32 cellular contexts compared by ENCODE assay signal in the genomic region with DNA sequence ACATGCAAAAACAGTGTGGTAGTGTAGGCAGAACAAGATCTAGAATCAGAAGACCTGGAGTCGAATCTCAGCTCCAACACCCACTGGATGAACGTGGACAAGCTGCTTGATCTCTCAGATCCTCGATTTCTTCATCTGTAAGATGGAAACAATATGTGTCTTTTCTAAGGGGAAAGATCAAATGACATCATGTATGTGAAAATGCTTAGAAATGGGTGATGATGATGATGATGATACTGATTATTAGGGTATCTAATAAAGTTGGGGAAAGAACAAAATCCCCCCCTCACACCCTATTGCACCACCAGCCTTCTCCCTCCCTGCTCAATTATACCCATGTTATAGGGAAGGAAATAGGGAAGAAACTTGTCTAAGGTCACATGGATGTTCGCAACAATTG. TPM values are rescaled to one million over a fixed set of nuclear protein-coding genes. Genes with fewer than 3 reads are reported as not detected.
"Had no signal": no experiment of that assay in that cellular context is flagged by ENCODE, and none has a peak within 500 bp of the region (broad histone marks: within the 10 kb centered on the region; RNA-seq: fewer than 3 reads in every experiment).

No MANE protein-coding gene starts in this region.

- H3K4me3 Mint-ChIP-seq: immature natural killer cell; stimulated activated memory B cell treated with anti-CD40 and anti-IgM and Interleukin-4, amounts not matched to agents 10 μg/mL and 1 μg/mL and 100 μg/mL, for 72 hours; stimulated activated naive CD8-positive, alpha-beta T cell treated with anti-CD3 and anti-CD28 coated beads, Interleukin-15, Interleukin-2, amounts not matched to agents 100 ng/mL and 50 ng/mL, for 24 hours had no signal

- FAIRE-seq: endometrium had no signal

- H3K4me1 ChIP-seq: testis, upper lobe of right lung had no signal

- H3K27me3 Mint-ChIP-seq: stimulated activated memory B cell treated with anti-CD40 and anti-IgM and Interleukin-4, amounts not matched to agents 10 μg/mL and 1 μg/mL and 100 μg/mL, for 72 hours; stimulated activated naive CD8-positive, alpha-beta T cell treated with anti-CD3 and anti-CD28 coated beads, Interleukin-15, Interleukin-2, amounts not matched to agents 100 ng/mL and 50 ng/mL, for 24 hours had no signal

- H3K4me3 ChIP-seq: coronary artery, gastrocnemius medialis, heart right ventricle, mucosa of descending colon, psoas muscle, spleen, testis, tibial nerve, upper lobe of right lung had no signal

- H3K9me3 ChIP-seq: gastrocnemius medialis, heart right ventricle, mucosa of descending colon, neutrophil, psoas muscle, spleen, testis, tibial nerve, upper lobe of right lung had no signal

- H3K27me3 ChIP-seq: gastrocnemius medialis, heart right ventricle, neutrophil, spleen, testis, tibial nerve, upper lobe of right lung had no signal

- H3K9me3 Mint-ChIP-seq: immature natural killer cell; stimulated activated memory B cell treated with anti-CD40 and anti-IgM and Interleukin-4, amounts not matched to agents 10 μg/mL and 1 μg/mL and 100 μg/mL, for 72 hours; stimulated activated naive CD8-positive, alpha-beta T cell treated with anti-CD3 and anti-CD28 coated beads, Interleukin-15, Interleukin-2, amounts not matched to agents 100 ng/mL and 50 ng/mL, for 24 hours had no signal

- H3K27ac ChIP-seq: coronary artery, gastrocnemius medialis, heart right ventricle, neutrophil, psoas muscle, spleen, testis, tibial nerve, upper lobe of right lung had no signal

- DNase-seq: caudate nucleus; effector CD8-positive, alpha-beta T cell; gastrocnemius medialis; heart right ventricle; immature natural killer cell; left colon; left ventricle myocardium superior; mucosa of descending colon; psoas muscle; retina; spleen; stimulated activated CD4-positive, alpha-beta T cell treated with anti-CD3 and anti-CD28 coated beads, Interleukin-15, amount 100 ng/mL, for 24 hours; stimulated activated CD4-positive, alpha-beta T cell treated with anti-CD3 and anti-CD28 coated beads, Interleukin-1b, Interleukin-23, amount 100 ng/mL, for 48 hours; stimulated activated CD4-positive, alpha-beta T cell treated with anti-CD3 and anti-CD28 coated beads, Interleukin-4, amount 100 ng/mL, for 24 hours; testis; upper lobe of right lung had no signal

- ATAC-seq: esophagus mucosa; gastrocnemius medialis; heart right ventricle; left colon; left ventricle myocardium superior; mucosa of descending colon; psoas muscle; sciatic nerve; stimulated activated memory B cell treated with anti-CD40 and anti-IgM and Interleukin-4, amounts not matched to agents 10 μg/mL and 1 μg/mL and 100 μg/mL, for 72 hours; upper lobe of right lung had no signal

- H3K27ac Mint-ChIP-seq: stimulated activated memory B cell treated with anti-CD40 and anti-IgM and Interleukin-4, amounts not matched to agents 10 μg/mL and 1 μg/mL and 100 μg/mL, for 72 hours; stimulated activated naive CD8-positive, alpha-beta T cell treated with anti-CD3 and anti-CD28 coated beads, Interleukin-15, Interleukin-2, amounts not matched to agents 100 ng/mL and 50 ng/mL, for 24 hours had no signal

RNA-seq across cellular contexts. Expression of a gene that starts 54.1 kb away (rescaled TPM):
- total RNA-seq: chondrocyte, dermis microvascular lymphatic vessel endothelial cell, esophagus mucosa, fibroblast of villous mesenchyme, gastrocnemius medialis, kidney epithelial cell, left colon, left ventricle myocardium superior, lung microvascular endothelial cell, mucosa of descending colon, osteoblast, psoas muscle, sciatic nerve, skeletal muscle tissue, tibial nerve, upper lobe of right lung had no signal
- polyA plus RNA-seq: heart right ventricle, neural cell had no signal
